Comparison of ENCODE assay signal across 21 cellular contexts in genomic region chr19:30428856-30429255, GRCh38. TPM values are rescaled to one million over a fixed set of nuclear protein-coding genes. Genes with fewer than 3 reads are reported as not detected.
DNase-seq lines count a peak whose midpoint lies in the region; ATAC-seq and TF ChIP-seq lines count a peak whose summit lies in the region.
"Had no signal": no experiment of that assay in that cellular context is flagged by ENCODE, and none has a peak within 500 bp of the region (broad histone marks: within the 10 kb centered on the region; RNA-seq: fewer than 3 reads in every experiment).

No MANE protein-coding gene starts in this region.

- DNase-seq in right atrium auricular region (ENCODE audit: low spot score) (peak; percentile 47), left ventricle myocardium inferior (no peak), islet precursor cell (peak; percentile 30), spleen (peak; percentile 48), NCI-H446 (lab: John Stamatoyannopoulos, UW) (no peak), NCI-H510A treated with DMSO at 0.1 percent for 48 hours (lab: John Stamatoyannopoulos, UW) (no peak)
- DNase-seq: 8988T; ACHN; AML-193; BE2C; Calu3; CD4-positive, alpha-beta memory T cell; COR-L47; DMS153; DND-41; H9 had no signal

- intact Hi-C loops in left ventricle myocardium inferior (cut with micrococcal nuclease) (no loop called here), spleen (cut with DNase I; ENCODE audit: low total_unique reads) (no loop called here)

- H3K9me3 ChIP-seq in right atrium auricular region (no peaks in the 10 kb centered on the region), left ventricle myocardium inferior (replicated peaks) (no peaks in the 10 kb centered on the region), spleen (no peaks in the 10 kb centered on the region)
- H3K9me3 ChIP-seq: A549; BE2C; BLaER1 treated with 17β-estradiol and CSF1 and Interleukin-3, amounts not matched to agents 10 nM and 100 nM had no signal

- no peak overlapping the region for H3K4me3 ChIP-seq in right atrium auricular region
- no peak overlapping the region for H3K4me3 ChIP-seq in left ventricle myocardium inferior
- H3K4me3 ChIP-seq in spleen: no peak overlapping the region
- H3K4me3 ChIP-seq: A549; BLaER1 treated with 17β-estradiol and CSF1 and Interleukin-3, amounts not matched to agents 10 nM and 100 nM; GM23338 had no signal

- no peak for TF ChIP-seq POLR2A in spleen (IDR thresholded peaks at IDR 0.05)

- H3K4me1 ChIP-seq in right atrium auricular region (no peaks in the 10 kb centered on the region), left ventricle myocardium inferior (peaks cover 4% of the 10 kb centered on the region), spleen (no peaks in the 10 kb centered on the region)
- H3K4me1 ChIP-seq: A549; BLaER1 treated with 17β-estradiol and CSF1 and Interleukin-3, amounts not matched to agents 10 nM and 100 nM had no signal

- H3K36me3 ChIP-seq in right atrium auricular region (no peaks in the 10 kb centered on the region), left ventricle myocardium inferior (no peaks in the 10 kb centered on the region), spleen (no peaks in the 10 kb centered on the region)
- H3K36me3 ChIP-seq: BE2C; BLaER1 treated with 17β-estradiol and CSF1 and Interleukin-3, amounts not matched to agents 10 nM and 100 nM had no signal

- H3K27me3 ChIP-seq in right atrium auricular region (no peaks in the 10 kb centered on the region), left ventricle myocardium inferior (ENCODE audit: low read depth) (no peaks in the 10 kb centered on the region), spleen (replicated peaks in 1 of 7) (peaks cover 0 to 6% (median 0%) of the 10 kb centered on the region in 7 donors)
- H3K27me3 ChIP-seq: BE2C; BLaER1 treated with 17β-estradiol and CSF1 and Interleukin-3, amounts not matched to agents 10 nM and 100 nM had no signal

- no peak for ATAC-seq in HG03025 (IDR thresholded peaks at IDR 0.05; ENCODE audit: low FRiP score, unreplicated experiment)
- ATAC-seq: A549, GM23338, HCT116 had no signal

- TF ChIP-seq CTCF in right atrium auricular region (IDR thresholded peaks at IDR 0.05) (no peak), left ventricle myocardium inferior (IDR thresholded peaks at IDR 0.05; ENCODE audit: borderline replicate concordance) (no peak), spleen (IDR thresholded peaks at IDR 0.05 in 8 of 11, conservative IDR thresholded peaks at IDR 0.05 in 3 of 11) (no peak)

- H3K27ac ChIP-seq in right atrium auricular region (no peak overlapping the region), left ventricle myocardium inferior (replicated peaks) (no peak overlapping the region), spleen (no peak overlapping the region)
- H3K27ac ChIP-seq: A549; BLaER1 treated with 17β-estradiol and CSF1 and Interleukin-3, amounts not matched to agents 10 nM and 100 nM had no signal

- 79 to 85% (median 83%) methylated on average over 3 of the region's 3 CpGs for WGBS in spleen, 5 donors

RNA-seq across cellular contexts. Expression of gene ZNF536, which starts 56.7 kb away (rescaled TPM):
- total RNA-seq in right atrium auricular region (1 to 10 TPM; 1.9 to 2.7 TPM), left ventricle myocardium inferior (4.0 TPM), spleen (1 to 10 TPM; 1.7 to 4.1 (median 2.6) TPM)
- under 1 TPM; 0.13 to 0.64 (median 0.14) TPM for polyA plus RNA-seq in spleen
- total RNA-seq: Calu3, H9 had no signal
- polyA plus RNA-seq: A549; CD4-positive, alpha-beta memory T cell; GM23338 had no signal

Comparison
In these comparisons a context has a peak if more than half of its experiments do, and no peak if none do; other contexts are left out.
1. DNase-seq: peak in right atrium auricular region (single experiment), islet precursor cell (single experiment) and spleen (single experiment); none in left ventricle myocardium inferior (single experiment), NCI-H446 (0 of 2) and NCI-H510A treated with DMSO at 0.1 percent for 48 hours (single experiment).